1 cellular context compared by ENCODE assay signal in the genomic region with DNA sequence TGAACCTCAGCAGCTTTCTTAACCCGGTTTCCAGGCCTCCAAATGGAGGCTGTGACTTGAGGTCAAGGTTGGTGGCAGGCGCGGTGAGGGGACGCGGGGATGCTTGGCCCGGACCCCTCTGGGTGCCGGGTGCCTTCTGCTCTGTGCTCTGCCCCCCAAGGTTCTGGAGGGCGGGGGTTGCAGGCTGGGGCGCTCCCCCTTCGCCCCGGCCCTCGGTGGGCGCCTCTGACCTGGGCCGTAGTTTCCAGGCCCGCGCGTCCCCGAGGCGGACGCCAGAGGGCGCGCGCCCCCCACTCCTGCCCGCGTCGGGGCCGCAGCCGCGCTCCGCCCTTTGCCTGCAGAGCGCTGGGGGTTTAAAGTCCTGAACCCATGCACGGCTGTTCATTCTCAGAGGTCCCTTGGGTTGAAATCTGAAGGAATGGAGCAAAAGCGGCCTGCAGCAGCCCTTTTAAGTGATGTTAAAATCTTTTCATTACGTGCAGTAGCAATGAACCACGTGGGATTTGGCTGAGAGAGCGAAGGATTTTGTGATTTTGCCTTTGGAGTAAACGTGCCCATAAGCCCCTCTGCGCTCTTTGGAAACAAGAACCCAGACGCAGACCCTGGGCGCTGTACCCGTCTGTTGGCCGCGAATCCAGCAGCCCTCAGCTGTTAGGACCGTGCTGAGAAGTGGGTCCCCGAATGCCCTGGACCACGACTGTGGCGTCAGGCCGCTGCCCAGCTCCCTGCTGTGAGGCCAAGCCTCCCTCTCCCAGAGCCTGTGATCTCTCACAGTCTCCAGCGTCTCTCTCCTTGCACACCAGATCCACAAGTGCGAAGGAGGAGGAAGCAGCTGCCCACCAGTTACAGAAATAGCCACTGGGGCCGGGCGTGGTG.
TF ChIP-seq lines count a peak whose summit lies in the region.

No MANE protein-coding gene starts in this region.

TF ChIP-seq in HepG2, 621 proteins besides CTCF, POLR2A, EP300 and RAD21 (continued from another document and continues in another):
- TF ChIP-seq HIVEP1 (CRISPR knock-in tag; IDR thresholded peaks at IDR 0.05) (no peak), ZNF3 (CRISPR knock-in tag; IDR thresholded peaks at IDR 0.05) (no peak), RFX1 (IDR thresholded peaks at IDR 0.05) (no peak), HOXA3 (CRISPR knock-in tag; IDR thresholded peaks at IDR 0.05) (0 out of 2 replicates have a peak, but pooled peaks have one; percentile 17), ZNF235 (CRISPR knock-in tag; IDR thresholded peaks at IDR 0.05; ENCODE audit: borderline replicate concordance) (peak; percentile 48; the same call in 1 of the 2 replicates), SETDB1 (CRISPR knock-in tag; IDR thresholded peaks at IDR 0.05; ENCODE audit: borderline replicate concordance) (no peak), LCORL (IDR thresholded peaks at IDR 0.05) (no peak), LCORL (CRISPR knock-in tag; IDR thresholded peaks at IDR 0.05) (no peak), FOXA3 (CRISPR knock-in tag; IDR thresholded peaks at IDR 0.05) (peak; percentile 29), FIP1L1 (IDR thresholded peaks at IDR 0.05; ENCODE audit: borderline replicate concordance, insufficient read depth, low read depth, low read length) (no peak), TSC22D2 (CRISPR knock-in tag; IDR thresholded peaks at IDR 0.05; ENCODE audit: borderline replicate concordance) (peak; percentile 68; the same call in 1 of the 2 replicates), ZEB1 (IDR thresholded peaks at IDR 0.05; ENCODE audit: insufficient replicate concordance, low read depth) (no peak), ZNF207 (IDR thresholded peaks at IDR 0.05; ENCODE audit: borderline replicate concordance) (no peak), FOSL1 (CRISPR knock-in tag; IDR thresholded peaks at IDR 0.05; ENCODE audit: borderline replicate concordance) (no peak), ZNF703 (CRISPR knock-in tag; IDR thresholded peaks at IDR 0.05; ENCODE audit: borderline replicate concordance) (no peak), ZNF354B (CRISPR knock-in tag; IDR thresholded peaks at IDR 0.05) (no peak), NFKBIZ (CRISPR knock-in tag; IDR thresholded peaks at IDR 0.05) (no peak), ELF3 (CRISPR knock-in tag; IDR thresholded peaks at IDR 0.05) (0 out of 2 replicates have a peak, but pooled peaks have one; percentile 40), SP140L (CRISPR knock-in tag; IDR thresholded peaks at IDR 0.05; ENCODE audit: borderline replicate concordance) (peak; percentile 75; the same call in 1 of the 2 replicates), PITX1 (CRISPR knock-in tag; IDR thresholded peaks at IDR 0.05) (no peak), FOSL2 (CRISPR knock-in tag; IDR thresholded peaks at IDR 0.05) (no peak), TEAD3 (CRISPR knock-in tag; optimal IDR thresholded peaks at IDR 0.05; ENCODE audit: borderline replicate concordance) (peak; percentile 18), SRY (CRISPR knock-in tag; IDR thresholded peaks at IDR 0.05) (0 out of 2 replicates have a peak, but pooled peaks have one; percentile 62), CCAR2 (optimal IDR thresholded peaks at IDR 0.05; ENCODE audit: low read depth, low read length) (no peak), ZSCAN31 (CRISPR knock-in tag; IDR thresholded peaks at IDR 0.05; ENCODE audit: low read depth) (peak; percentile 32; the same call in 1 of the 2 replicates), PHB2 (IDR thresholded peaks at IDR 0.05; ENCODE audit: partially characterized antibody) (no peak), PAWR (CRISPR knock-in tag; IDR thresholded peaks at IDR 0.05; ENCODE audit: borderline replicate concordance) (no peak)
- TF ChIP-seq, protein P1, sequence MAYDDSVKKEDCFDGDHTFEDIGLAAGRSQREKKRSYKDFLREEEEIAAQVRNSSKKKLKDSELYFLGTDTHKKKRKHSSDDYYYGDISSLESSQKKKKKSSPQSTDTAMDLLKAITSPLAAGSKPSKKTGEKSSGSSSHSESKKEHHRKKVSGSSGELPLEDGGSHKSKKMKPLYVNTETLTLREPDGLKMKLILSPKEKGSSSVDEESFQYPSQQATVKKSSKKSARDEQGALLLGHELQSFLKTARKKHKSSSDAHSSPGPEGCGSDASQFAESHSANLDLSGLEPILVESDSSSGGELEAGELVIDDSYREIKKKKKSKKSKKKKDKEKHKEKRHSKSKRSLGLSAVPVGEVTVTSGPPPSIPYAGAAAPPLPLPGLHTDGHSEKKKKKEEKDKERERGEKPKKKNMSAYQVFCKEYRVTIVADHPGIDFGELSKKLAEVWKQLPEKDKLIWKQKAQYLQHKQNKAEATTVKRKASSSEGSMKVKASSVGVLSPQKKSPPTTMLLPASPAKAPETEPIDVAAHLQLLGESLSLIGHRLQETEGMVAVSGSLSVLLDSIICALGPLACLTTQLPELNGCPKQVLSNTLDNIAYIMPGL (CRISPR knock-in tag; IDR thresholded peaks at IDR 0.05; ENCODE audit: borderline replicate concordance in 1 of 2, low read depth in 1 of 2): peak; percentile 46 to 74; a peak in 3 of 4 replicates
- TF ChIP-seq, protein P2, sequence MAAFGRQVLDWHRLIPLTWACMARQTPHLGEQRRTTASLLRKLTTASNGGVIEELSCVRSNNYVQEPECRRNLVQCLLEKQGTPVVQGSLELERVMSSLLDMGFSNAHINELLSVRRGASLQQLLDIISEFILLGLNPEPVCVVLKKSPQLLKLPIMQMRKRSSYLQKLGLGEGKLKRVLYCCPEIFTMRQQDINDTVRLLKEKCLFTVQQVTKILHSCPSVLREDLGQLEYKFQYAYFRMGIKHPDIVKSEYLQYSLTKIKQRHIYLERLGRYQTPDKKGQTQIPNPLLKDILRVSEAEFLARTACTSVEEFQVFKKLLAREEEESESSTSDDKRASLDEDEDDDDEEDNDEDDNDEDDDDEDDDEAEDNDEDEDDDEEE (CRISPR knock-in tag; IDR thresholded peaks at IDR 0.05): no peak
- TF ChIP-seq, protein P3, sequence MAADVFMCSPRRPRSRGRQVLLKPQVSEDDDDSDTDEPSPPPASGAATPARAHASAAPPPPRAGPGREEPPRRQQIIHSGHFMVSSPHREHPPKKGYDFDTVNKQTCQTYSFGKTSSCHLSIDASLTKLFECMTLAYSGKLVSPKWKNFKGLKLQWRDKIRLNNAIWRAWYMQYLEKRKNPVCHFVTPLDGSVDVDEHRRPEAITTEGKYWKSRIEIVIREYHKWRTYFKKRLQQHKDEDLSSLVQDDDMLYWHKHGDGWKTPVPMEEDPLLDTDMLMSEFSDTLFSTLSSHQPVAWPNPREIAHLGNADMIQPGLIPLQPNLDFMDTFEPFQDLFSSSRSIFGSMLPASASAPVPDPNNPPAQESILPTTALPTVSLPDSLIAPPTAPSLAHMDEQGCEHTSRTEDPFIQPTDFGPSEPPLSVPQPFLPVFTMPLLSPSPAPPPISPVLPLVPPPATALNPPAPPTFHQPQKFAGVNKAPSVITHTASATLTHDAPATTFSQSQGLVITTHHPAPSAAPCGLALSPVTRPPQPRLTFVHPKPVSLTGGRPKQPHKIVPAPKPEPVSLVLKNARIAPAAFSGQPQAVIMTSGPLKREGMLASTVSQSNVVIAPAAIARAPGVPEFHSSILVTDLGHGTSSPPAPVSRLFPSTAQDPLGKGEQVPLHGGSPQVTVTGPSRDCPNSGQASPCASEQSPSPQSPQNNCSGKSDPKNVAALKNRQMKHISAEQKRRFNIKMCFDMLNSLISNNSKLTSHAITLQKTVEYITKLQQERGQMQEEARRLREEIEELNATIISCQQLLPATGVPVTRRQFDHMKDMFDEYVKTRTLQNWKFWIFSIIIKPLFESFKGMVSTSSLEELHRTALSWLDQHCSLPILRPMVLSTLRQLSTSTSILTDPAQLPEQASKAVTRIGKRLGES (CRISPR knock-in tag; IDR thresholded peaks at IDR 0.05; ENCODE audit: borderline replicate concordance): no peak
- TF ChIP-seq, protein P4, sequence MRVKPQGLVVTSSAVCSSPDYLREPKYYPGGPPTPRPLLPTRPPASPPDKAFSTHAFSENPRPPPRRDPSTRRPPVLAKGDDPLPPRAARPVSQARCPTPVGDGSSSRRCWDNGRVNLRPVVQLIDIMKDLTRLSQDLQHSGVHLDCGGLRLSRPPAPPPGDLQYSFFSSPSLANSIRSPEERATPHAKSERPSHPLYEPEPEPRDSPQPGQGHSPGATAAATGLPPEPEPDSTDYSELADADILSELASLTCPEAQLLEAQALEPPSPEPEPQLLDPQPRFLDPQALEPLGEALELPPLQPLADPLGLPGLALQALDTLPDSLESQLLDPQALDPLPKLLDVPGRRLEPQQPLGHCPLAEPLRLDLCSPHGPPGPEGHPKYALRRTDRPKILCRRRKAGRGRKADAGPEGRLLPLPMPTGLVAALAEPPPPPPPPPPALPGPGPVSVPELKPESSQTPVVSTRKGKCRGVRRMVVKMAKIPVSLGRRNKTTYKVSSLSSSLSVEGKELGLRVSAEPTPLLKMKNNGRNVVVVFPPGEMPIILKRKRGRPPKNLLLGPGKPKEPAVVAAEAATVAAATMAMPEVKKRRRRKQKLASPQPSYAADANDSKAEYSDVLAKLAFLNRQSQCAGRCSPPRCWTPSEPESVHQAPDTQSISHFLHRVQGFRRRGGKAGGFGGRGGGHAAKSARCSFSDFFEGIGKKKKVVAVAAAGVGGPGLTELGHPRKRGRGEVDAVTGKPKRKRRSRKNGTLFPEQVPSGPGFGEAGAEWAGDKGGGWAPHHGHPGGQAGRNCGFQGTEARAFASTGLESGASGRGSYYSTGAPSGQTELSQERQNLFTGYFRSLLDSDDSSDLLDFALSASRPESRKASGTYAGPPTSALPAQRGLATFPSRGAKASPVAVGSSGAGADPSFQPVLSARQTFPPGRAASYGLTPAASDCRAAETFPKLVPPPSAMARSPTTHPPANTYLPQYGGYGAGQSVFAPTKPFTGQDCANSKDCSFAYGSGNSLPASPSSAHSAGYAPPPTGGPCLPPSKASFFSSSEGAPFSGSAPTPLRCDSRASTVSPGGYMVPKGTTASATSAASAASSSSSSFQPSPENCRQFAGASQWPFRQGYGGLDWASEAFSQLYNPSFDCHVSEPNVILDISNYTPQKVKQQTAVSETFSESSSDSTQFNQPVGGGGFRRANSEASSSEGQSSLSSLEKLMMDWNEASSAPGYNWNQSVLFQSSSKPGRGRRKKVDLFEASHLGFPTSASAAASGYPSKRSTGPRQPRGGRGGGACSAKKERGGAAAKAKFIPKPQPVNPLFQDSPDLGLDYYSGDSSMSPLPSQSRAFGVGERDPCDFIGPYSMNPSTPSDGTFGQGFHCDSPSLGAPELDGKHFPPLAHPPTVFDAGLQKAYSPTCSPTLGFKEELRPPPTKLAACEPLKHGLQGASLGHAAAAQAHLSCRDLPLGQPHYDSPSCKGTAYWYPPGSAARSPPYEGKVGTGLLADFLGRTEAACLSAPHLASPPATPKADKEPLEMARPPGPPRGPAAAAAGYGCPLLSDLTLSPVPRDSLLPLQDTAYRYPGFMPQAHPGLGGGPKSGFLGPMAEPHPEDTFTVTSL (CRISPR knock-in tag; IDR thresholded peaks at IDR 0.05; ENCODE audit: borderline replicate concordance): no peak
- TF ChIP-seq, protein P5, sequence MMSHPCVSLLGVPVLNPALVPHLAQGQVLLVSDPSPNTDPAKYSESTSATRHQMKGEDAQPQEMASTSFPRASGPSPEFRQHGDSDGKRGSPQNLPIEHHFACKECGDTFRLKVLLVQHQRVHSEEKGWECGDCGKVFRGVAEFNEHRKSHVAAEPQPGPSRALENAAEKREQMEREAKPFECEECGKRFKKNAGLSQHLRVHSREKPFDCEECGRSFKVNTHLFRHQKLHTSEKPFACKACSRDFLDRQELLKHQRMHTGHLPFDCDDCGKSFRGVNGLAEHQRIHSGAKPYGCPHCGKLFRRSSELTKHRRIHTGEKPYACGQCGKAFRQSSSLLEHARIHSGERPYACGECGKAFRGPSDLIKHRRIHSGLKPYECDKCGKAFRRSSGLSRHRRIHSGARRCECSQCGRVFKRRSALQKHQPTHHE (CRISPR knock-in tag; IDR thresholded peaks at IDR 0.05; ENCODE audit: borderline replicate concordance): no peak
- TF ChIP-seq, protein P6, sequence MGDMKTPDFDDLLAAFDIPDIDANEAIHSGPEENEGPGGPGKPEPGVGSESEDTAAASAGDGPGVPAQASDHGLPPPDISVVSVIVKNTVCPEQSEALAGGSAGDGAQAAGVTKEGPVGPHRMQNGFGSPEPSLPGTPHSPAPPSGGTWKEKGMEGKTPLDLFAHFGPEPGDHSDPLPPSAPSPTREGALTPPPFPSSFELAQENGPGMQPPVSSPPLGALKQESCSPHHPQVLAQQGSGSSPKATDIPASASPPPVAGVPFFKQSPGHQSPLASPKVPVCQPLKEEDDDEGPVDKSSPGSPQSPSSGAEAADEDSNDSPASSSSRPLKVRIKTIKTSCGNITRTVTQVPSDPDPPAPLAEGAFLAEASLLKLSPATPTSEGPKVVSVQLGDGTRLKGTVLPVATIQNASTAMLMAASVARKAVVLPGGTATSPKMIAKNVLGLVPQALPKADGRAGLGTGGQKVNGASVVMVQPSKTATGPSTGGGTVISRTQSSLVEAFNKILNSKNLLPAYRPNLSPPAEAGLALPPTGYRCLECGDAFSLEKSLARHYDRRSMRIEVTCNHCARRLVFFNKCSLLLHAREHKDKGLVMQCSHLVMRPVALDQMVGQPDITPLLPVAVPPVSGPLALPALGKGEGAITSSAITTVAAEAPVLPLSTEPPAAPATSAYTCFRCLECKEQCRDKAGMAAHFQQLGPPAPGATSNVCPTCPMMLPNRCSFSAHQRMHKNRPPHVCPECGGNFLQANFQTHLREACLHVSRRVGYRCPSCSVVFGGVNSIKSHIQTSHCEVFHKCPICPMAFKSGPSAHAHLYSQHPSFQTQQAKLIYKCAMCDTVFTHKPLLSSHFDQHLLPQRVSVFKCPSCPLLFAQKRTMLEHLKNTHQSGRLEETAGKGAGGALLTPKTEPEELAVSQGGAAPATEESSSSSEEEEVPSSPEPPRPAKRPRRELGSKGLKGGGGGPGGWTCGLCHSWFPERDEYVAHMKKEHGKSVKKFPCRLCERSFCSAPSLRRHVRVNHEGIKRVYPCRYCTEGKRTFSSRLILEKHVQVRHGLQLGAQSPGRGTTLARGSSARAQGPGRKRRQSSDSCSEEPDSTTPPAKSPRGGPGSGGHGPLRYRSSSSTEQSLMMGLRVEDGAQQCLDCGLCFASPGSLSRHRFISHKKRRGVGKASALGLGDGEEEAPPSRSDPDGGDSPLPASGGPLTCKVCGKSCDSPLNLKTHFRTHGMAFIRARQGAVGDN (CRISPR knock-in tag; IDR thresholded peaks at IDR 0.05): peak; percentile 56
- TF ChIP-seq, protein P7, sequence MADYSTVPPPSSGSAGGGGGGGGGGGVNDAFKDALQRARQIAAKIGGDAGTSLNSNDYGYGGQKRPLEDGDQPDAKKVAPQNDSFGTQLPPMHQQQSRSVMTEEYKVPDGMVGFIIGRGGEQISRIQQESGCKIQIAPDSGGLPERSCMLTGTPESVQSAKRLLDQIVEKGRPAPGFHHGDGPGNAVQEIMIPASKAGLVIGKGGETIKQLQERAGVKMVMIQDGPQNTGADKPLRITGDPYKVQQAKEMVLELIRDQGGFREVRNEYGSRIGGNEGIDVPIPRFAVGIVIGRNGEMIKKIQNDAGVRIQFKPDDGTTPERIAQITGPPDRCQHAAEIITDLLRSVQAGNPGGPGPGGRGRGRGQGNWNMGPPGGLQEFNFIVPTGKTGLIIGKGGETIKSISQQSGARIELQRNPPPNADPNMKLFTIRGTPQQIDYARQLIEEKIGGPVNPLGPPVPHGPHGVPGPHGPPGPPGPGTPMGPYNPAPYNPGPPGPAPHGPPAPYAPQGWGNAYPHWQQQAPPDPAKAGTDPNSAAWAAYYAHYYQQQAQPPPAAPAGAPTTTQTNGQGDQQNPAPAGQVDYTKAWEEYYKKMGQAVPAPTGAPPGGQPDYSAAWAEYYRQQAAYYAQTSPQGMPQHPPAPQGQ (CRISPR knock-in tag; IDR thresholded peaks at IDR 0.05; ENCODE audit: borderline replicate concordance): no peak
- TF ChIP-seq, protein P8, sequence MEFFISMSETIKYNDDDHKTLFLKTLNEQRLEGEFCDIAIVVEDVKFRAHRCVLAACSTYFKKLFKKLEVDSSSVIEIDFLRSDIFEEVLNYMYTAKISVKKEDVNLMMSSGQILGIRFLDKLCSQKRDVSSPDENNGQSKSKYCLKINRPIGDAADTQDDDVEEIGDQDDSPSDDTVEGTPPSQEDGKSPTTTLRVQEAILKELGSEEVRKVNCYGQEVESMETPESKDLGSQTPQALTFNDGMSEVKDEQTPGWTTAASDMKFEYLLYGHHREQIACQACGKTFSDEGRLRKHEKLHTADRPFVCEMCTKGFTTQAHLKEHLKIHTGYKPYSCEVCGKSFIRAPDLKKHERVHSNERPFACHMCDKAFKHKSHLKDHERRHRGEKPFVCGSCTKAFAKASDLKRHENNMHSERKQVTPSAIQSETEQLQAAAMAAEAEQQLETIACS (CRISPR knock-in tag; IDR thresholded peaks at IDR 0.05): no peak
